13 cellular contexts compared by ENCODE assay signal in the genomic region with DNA sequence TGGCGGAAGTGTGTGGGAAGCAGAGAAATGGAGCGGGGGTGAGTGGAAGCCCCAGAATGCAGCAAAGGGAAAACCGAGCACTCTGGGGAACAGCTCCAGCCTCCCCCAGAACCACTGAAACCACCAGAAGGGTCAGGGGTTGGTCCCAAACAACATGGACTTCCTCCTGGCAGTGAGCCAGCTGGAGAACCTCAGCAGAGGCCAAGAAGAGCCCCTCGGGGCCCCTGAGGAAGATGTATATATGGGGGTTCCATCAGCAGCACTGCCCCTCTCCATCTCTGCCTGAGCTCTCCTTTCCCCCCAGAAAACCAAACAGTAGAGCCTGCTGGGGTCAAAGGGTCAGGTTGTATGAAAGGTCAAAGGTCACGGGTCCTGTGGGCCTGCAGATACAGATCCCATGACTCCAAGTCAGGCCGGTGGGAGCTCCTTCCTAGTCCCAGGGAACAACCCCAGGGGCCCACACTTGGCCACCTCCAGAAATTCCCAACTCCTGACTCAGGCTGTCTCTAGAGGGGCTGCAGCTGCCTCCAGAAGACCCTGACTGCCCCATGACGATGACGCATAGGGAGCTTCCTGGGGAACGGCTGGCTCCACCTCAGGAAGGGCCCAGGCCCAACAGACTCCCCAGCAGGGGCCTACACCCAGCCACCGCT. TPM values are rescaled to one million over a fixed set of nuclear protein-coding genes. Genes with fewer than 3 reads are reported as not detected.
DNase-seq lines count a peak whose midpoint lies in the region; ATAC-seq and TF ChIP-seq lines count a peak whose summit lies in the region.
"Had no signal": no experiment of that assay in that cellular context is flagged by ENCODE, and none has a peak within 500 bp of the region (broad histone marks: within the 10 kb centered on the region; RNA-seq: fewer than 3 reads in every experiment).

No MANE protein-coding gene starts in this region.

- no peak for TF ChIP-seq POLR2A in gastroesophageal sphincter (IDR thresholded peaks at IDR 0.05)

- H3K27me3 ChIP-seq in SJCRH30 (no peaks in the 10 kb centered on the region), gastroesophageal sphincter (no peaks in the 10 kb centered on the region)
- H3K27me3 ChIP-seq: BE2C had no signal

- H3K4me1 ChIP-seq in SJCRH30 (0 out of 2 replicates have a peak, but pooled peaks cover 3% of the 10 kb centered on the region), gastroesophageal sphincter (peaks cover 0 to 10% (median 0%) of the 10 kb centered on the region in 3 donors)
- H3K4me1 ChIP-seq: BE2C had no signal

- H3K4me3 ChIP-seq in SJCRH30 (no peak overlapping the region), gastroesophageal sphincter (no peak overlapping the region)

- H3K36me3 ChIP-seq in SJCRH30 (no peaks in the 10 kb centered on the region), gastroesophageal sphincter (no peaks in the 10 kb centered on the region)
- H3K36me3 ChIP-seq: BE2C had no signal

- TF ChIP-seq EP300 in gastroesophageal sphincter (IDR thresholded peaks at IDR 0.05) = no peak

- intact Hi-C loops in sciatic nerve (cut with DNase I) = no loop called here

- H3K9me3 ChIP-seq in SJCRH30 (replicated peaks) (no peaks in the 10 kb centered on the region), gastroesophageal sphincter (no peaks in the 10 kb centered on the region)
- H3K9me3 ChIP-seq: BE2C had no signal

- 50% methylated on average over 6 of the region's 10 CpGs; no CpG with 5 or more reads in 1 of the 2 donors for WGBS in gastroesophageal sphincter (ENCODE audit: low coverage in 1 of 2), 2 donors

- H3K27ac ChIP-seq in SJCRH30 (no peak overlapping the region), gastroesophageal sphincter (peak overlapping the region in 3 of 4 donors; percentile 55 to 66 (median 57))

- DNase-seq in COLO829 (ENCODE audit: low spot score) (peak; percentile 58), SJCRH30 (peak; percentile 41 to 52), sciatic nerve (ENCODE audit: low spot score) (no peak), KBM-7 (no peak), OCI-M2 (lab: John Stamatoyannopoulos, UW; ENCODE audit: unreplicated experiment) (no peak)
- DNase-seq: activated CD4-positive, alpha-beta T cell treated with anti-CD3 and anti-CD28 coated beads, Interleukin-2, amount 10 ng/mL, durations not matched to agents 7 days and 5 days; BE2C; DMS79 treated with DMSO at 0.1 percent for 48 hours; NCI-H1436; NCI-H510A treated with DMSO at 0.1 percent for 48 hours had no signal

- ATAC-seq in gastroesophageal sphincter (peak; percentile 52), sciatic nerve (peak; percentile 69), HG02981 (IDR thresholded peaks at IDR 0.05; ENCODE audit: unreplicated experiment) (no peak), GM19328 (IDR thresholded peaks at IDR 0.05; ENCODE audit: unreplicated experiment) (no peak)

- no peak for TF ChIP-seq CTCF in gastroesophageal sphincter (IDR thresholded peaks at IDR 0.05)

- in situ Hi-C loops in KBM-7 (cut with MboI; ENCODE audit: low pct_unique_long_range_greater_than_20kb, low sequenced_read_pairs) = no loop called here

RNA-seq across cellular contexts. Expression of a gene that starts 48.5 kb away (rescaled TPM):
- total RNA-seq in SJCRH30 (2014; rRNA removed; shearing (Covaris generic)) = 33.0 and 35.0 TPM in 2 replicates
- total RNA-seq in gastroesophageal sphincter = 100 to 1,000 TPM; 560 to 818 (median 738) TPM
- 560 TPM for total RNA-seq in sciatic nerve
- total RNA-seq: activated CD4-positive, alpha-beta T cell treated with anti-CD3 and anti-CD28 coated beads, Interleukin-2, amount 10 ng/mL, durations not matched to agents 7 days and 5 days had no signal

Comparison
In these comparisons a context has a peak if more than half of its experiments do, and no peak if none do; other contexts are left out.
1. DNase-seq: peak in COLO829 (single experiment) and SJCRH30 (2 of 2); none in sciatic nerve (single experiment), KBM-7 (single experiment) and OCI-M2 (single experiment).
2. ATAC-seq: peak in gastroesophageal sphincter (single experiment) and sciatic nerve (single experiment); none in HG02981 (single experiment) and GM19328 (single experiment).
3. RNA of a gene that starts 48.5 kb away (total RNA-seq): 560 to 818 TPM in gastroesophageal sphincter and 560 TPM in sciatic nerve (single experiment); 33.0 to 35.0 TPM in SJCRH30; every median in the first group is over 10 times any median in the second.